Comparison of ENCODE assay signal across 8 cellular contexts in the genomic region with DNA sequence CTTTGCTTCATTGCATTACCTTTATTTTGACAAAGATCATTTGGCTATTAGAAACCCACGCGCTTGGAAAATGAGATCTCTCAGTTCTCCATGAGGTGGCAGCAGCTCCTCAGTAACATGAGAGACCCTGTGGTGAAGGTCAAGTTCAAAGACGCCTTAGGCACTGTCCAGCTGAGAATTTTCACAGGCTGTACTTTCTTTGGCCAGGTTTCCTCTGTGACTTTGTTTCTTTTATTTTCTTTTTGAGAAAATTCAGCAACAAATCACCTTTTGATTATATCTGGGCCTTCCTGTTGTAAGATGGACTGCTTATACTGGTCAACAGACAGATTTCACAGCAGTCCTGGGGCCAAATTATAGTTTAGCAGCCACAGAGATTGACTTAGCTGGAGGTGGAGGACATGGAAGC. TPM values are rescaled to one million over a fixed set of nuclear protein-coding genes. Genes with fewer than 3 reads are reported as not detected.
A peak's percentile ranks its signal among the peaks of the same experiment; 100 is the strongest.
DNase-seq lines count a peak whose midpoint lies in the region; ATAC-seq, FAIRE-seq and TF ChIP-seq lines count a peak whose summit lies in the region.

No MANE protein-coding gene starts in this region.

- H3K9ac ChIP-seq in mammary epithelial cell (ENCODE audit: insufficient read depth, low read length) (no peak overlapping the region), keratinocyte (ENCODE audit: control insufficient read depth, extremely low read depth, insufficient read depth, low read length) (no peak overlapping the region)

- H3K9me3 ChIP-seq in Panc1 (ENCODE audit: control insufficient read depth, insufficient read depth, low read depth, low read length) (no peaks in the 10 kb centered on the region), mammary epithelial cell (replicated peaks; ENCODE audit: insufficient read depth, low read length) (no peaks in the 10 kb centered on the region), keratinocyte (ENCODE audit: control insufficient read depth, low read depth, low read length) (no peaks in the 10 kb centered on the region)

- H3K4me1 Mint-ChIP-seq in stimulated activated naive B cell treated with anti-CD40 and anti-IgM and Interleukin-4, amounts not matched to agents 10 μg/mL and 1 μg/mL and 100 μg/mL, for 72 hours, result no peaks in the 10 kb centered on the region

- TF ChIP-seq CTCF in GM10266 (IDR thresholded peaks at IDR 0.05; ENCODE audit: control insufficient read depth, insufficient read depth, low read depth, missing control alignments), result peak; percentile 72
- TF ChIP-seq CTCF in Panc1 (IDR thresholded peaks at IDR 0.05), result peak; percentile 74
- TF ChIP-seq CTCF in mammary epithelial cell (conservative IDR thresholded peaks at IDR 0.05 in 1 of 2, IDR thresholded peaks at IDR 0.05 in 1 of 2; ENCODE audit: extremely low read depth in 1 of 2, insufficient read depth in 1 of 2, low read depth in 1 of 2, low read length in 2 of 2), result peak; percentile 74 to 77
- peak; percentile 65 to 75 (median 68) for TF ChIP-seq CTCF in keratinocyte (optimal IDR thresholded peaks at IDR 0.05 in 1 of 3, IDR thresholded peaks at IDR 0.05 in 1 of 3, conservative IDR thresholded peaks at IDR 0.05 in 1 of 3; ENCODE audit: extremely low read depth in 1 of 3, insufficient read depth in 2 of 3, low read length in 3 of 3)

- no peaks in the 10 kb centered on the region for H3K27me3 Mint-ChIP-seq in stimulated activated naive B cell treated with anti-CD40 and anti-IgM and Interleukin-4, amounts not matched to agents 10 μg/mL and 1 μg/mL and 100 μg/mL, for 72 hours

- intact Hi-C loops in Panc1 (cut with micrococcal nuclease; ENCODE audit: unreplicated experiment), result loop anchor here (5.0 kb wide), 2 partner anchors 99 to 111 kb away; no protein-coding TSS in a partner anchor
- intact Hi-C loops in mammary epithelial cell (cut with micrococcal nuclease), result loop anchor here (1.0 to 10.0 kb wide), 8 partner anchors 98 to 826 kb away; no protein-coding TSS in a partner anchor

- dilution Hi-C loops in mammary epithelial cell (cut with HindIII; ENCODE audit: low sequenced_read_pairs), result no loop called here
- dilution Hi-C loops in keratinocyte (cut with MboI; ENCODE audit: extremely low pct_ligation_motif_present, low sequenced_read_pairs), result no loop called here

- no peaks in the 10 kb centered on the region for H3K9me3 Mint-ChIP-seq in stimulated activated naive B cell treated with anti-CD40 and anti-IgM and Interleukin-4, amounts not matched to agents 10 μg/mL and 1 μg/mL and 100 μg/mL, for 72 hours

- H3K4me3 ChIP-seq in Panc1 (ENCODE audit: low read depth in 2 of 2, low read length in 2 of 2) (no peak overlapping the region), mammary epithelial cell (replicated peaks in 1 of 3; ENCODE audit: insufficient read depth in 1 of 3, low read depth in 2 of 3, low read length in 3 of 3) (no peak overlapping the region), keratinocyte (ENCODE audit: control insufficient read depth in 2 of 3, extremely low read depth in 1 of 3, insufficient read depth in 2 of 3, low read depth in 1 of 3, low read length in 3 of 3) (no peak overlapping the region)

- in situ Hi-C loops in Panc1 (cut with HindIII; ENCODE audit: low pct_unique_long_range_greater_than_20kb, low sequenced_read_pairs), result no loop called here
- in situ Hi-C loops in mammary epithelial cell (cut with MboI; ENCODE audit: low sequenced_read_pairs in 2 of 2), result loop anchor here (5.0 to 25.0 kb wide), 4 partner anchors 96 to 829 kb away; no protein-coding TSS in a partner anchor

- no peak overlapping the region for H3K27ac Mint-ChIP-seq in stimulated activated naive B cell treated with anti-CD40 and anti-IgM and Interleukin-4, amounts not matched to agents 10 μg/mL and 1 μg/mL and 100 μg/mL, for 72 hours

- H3K27me3 ChIP-seq in Panc1 (ENCODE audit: control insufficient read depth, insufficient read depth, low read length) (no peaks in the 10 kb centered on the region), mammary epithelial cell (ENCODE audit: insufficient read depth, low read length) (no peaks in the 10 kb centered on the region), keratinocyte (ENCODE audit: control insufficient read depth, extremely low read depth, insufficient read depth, low read length) (no peaks in the 10 kb centered on the region)

- peak; percentile 50 to 52 for DNase-seq in AML-193 (lab: John Stamatoyannopoulos, UW)
- DNase-seq in GM10266 (ENCODE audit: extremely low spot score), result peak; percentile 26
- DNase-seq in Panc1 (ENCODE audit: low read depth, low spot score), result peak; percentile 22
- peak; percentile 40 for DNase-seq in mammary epithelial cell
- DNase-seq in keratinocyte (ENCODE audit: low read depth, low spot score), result no peak
- peak; percentile 3 for DNase-seq in stimulated activated naive B cell treated with anti-CD40 and anti-IgM and Interleukin-4, amounts not matched to agents 10 μg/mL and 1 μg/mL and 100 μg/mL, for 72 hours
- DNase-seq in activated effector memory CD4-positive, alpha-beta T cell treated with Interleukin-2 at 50 U/mL for 16 hours, result no peak

- peak; percentile 94 for FAIRE-seq in keratinocyte (lab: Jason Lieb, UNC)

- no peaks in the 10 kb centered on the region for H3K4me1 ChIP-seq in Panc1 (ENCODE audit: control insufficient read depth, insufficient read depth, low read length)
- no peaks in the 10 kb centered on the region for H3K4me1 ChIP-seq in mammary epithelial cell (ENCODE audit: insufficient read depth, low read length)
- H3K4me1 ChIP-seq in keratinocyte (ENCODE audit: control insufficient read depth, extremely low read depth, insufficient read depth, low read length), result no peaks in the 10 kb centered on the region

- H2AFZ ChIP-seq in mammary epithelial cell (ENCODE audit: low read depth, low read length) (no peak overlapping the region), keratinocyte (ENCODE audit: control insufficient read depth, low read length) (no peak overlapping the region)

- H3K36me3 Mint-ChIP-seq in stimulated activated naive B cell treated with anti-CD40 and anti-IgM and Interleukin-4, amounts not matched to agents 10 μg/mL and 1 μg/mL and 100 μg/mL, for 72 hours, result no peaks in the 10 kb centered on the region

- ATAC-seq in HG03039 (IDR thresholded peaks at IDR 0.05; ENCODE audit: unreplicated experiment), result peak; percentile 56
- peak; percentile 70; the same call in 1 of the 2 replicates for ATAC-seq in Panc1
- ATAC-seq in stimulated activated naive B cell treated with anti-CD40 and anti-IgM and Interleukin-4, amounts not matched to agents 10 μg/mL and 1 μg/mL and 100 μg/mL, for 72 hours (replicated peaks), result peak; percentile 68 to 71

- POLR2A ChIA-PET in Panc1 (lab: Charles Lee), result no interaction called here

- BruUV-seq in Panc1 (replicated peaks; lab: Mats Ljungman, UMichigan) (no TSS peak), mammary epithelial cell (replicated peaks; lab: Mats Ljungman, UMichigan) (no TSS peak)

- no peaks in the 10 kb centered on the region for H3K9me1 ChIP-seq in keratinocyte (ENCODE audit: control insufficient read depth, extremely low read depth, insufficient read depth, low read length)

- H3K36me3 ChIP-seq in Panc1 (ENCODE audit: control insufficient read depth, insufficient read depth, low read length) (no peaks in the 10 kb centered on the region), mammary epithelial cell (ENCODE audit: insufficient read depth, low read length) (no peaks in the 10 kb centered on the region), keratinocyte (ENCODE audit: control insufficient read depth in 2 of 2, extremely low read depth in 1 of 2, insufficient read depth in 2 of 2, low read length in 2 of 2) (no peaks in the 10 kb centered on the region)

- WGBS in mammary epithelial cell (ENCODE audit: low coverage, missing lambda C conversion rate), result 11% methylated on average over 3 of the region's 3 CpGs

- CTCF ChIA-PET in Panc1 (lab: Charles Lee), result interaction anchor here (0.7 kb wide), 1 partner anchor 70 kb away, joined by 4 read pairs; no protein-coding TSS in a partner anchor
- CTCF ChIA-PET in mammary epithelial cell (lab: Charles Lee; ENCODE audit: low non-redundant PET), result interaction anchor here (0.6 kb wide), 1 partner anchor 114 kb away, joined by 5 read pairs; no protein-coding TSS in a partner anchor

- H3K27ac ChIP-seq in Panc1 (ENCODE audit: low read length) (no peak overlapping the region), mammary epithelial cell (ENCODE audit: insufficient read depth, low read depth, low read length) (no peak overlapping the region), keratinocyte (ENCODE audit: control insufficient read depth, insufficient read depth, low read length) (no peak overlapping the region)

- H3K79me2 ChIP-seq in mammary epithelial cell (ENCODE audit: insufficient read depth, low read length) (no peaks in the 10 kb centered on the region), keratinocyte (ENCODE audit: control insufficient read depth, insufficient read depth, low read length) (no peaks in the 10 kb centered on the region)

- H3K4me2 ChIP-seq in mammary epithelial cell (ENCODE audit: insufficient read depth, low read depth, low read length), result peak overlapping the region; percentile 3
- no peak overlapping the region for H3K4me2 ChIP-seq in keratinocyte (ENCODE audit: control insufficient read depth, extremely low read depth, insufficient read depth, low read depth, low read length)

- H4K20me1 ChIP-seq in mammary epithelial cell (ENCODE audit: insufficient read depth, low read length) (no peaks in the 10 kb centered on the region), keratinocyte (ENCODE audit: control insufficient read depth, extremely low read depth, insufficient read depth, low read length) (no peaks in the 10 kb centered on the region)

- H3K4me3 Mint-ChIP-seq in stimulated activated naive B cell treated with anti-CD40 and anti-IgM and Interleukin-4, amounts not matched to agents 10 μg/mL and 1 μg/mL and 100 μg/mL, for 72 hours, result no peak overlapping the region

RNA-seq across cellular contexts. Expression of a gene that starts 54.5 kb away (rescaled TPM):
- total RNA-seq in Panc1 (2021; ENCODE audit: unreplicated experiment) (55.4 TPM), mammary epithelial cell (100 to 1,000 TPM in 1 of 2 donors, 10 to 100 TPM in 1; 75.3 to 164 TPM)
- 62.6 TPM for polyA plus RNA-seq in Panc1 (2012; ENCODE audit: insufficient read length)
- polyA plus RNA-seq in mammary epithelial cell (34.8 TPM), keratinocyte (72.6 to 179 TPM (median 94.4 TPM) in 3 replicates)
- polyA minus RNA-seq in mammary epithelial cell (41.3 TPM), keratinocyte (5.0 to 60.1 TPM (median 26.0 TPM) in 3 replicates)
- 137 TPM for polyA plus RNA-seq in keratinocyte (2011; ENCODE audit: low read depth)
- 96.3 and 190 TPM in 2 replicates for polyA plus RNA-seq in keratinocyte (2011; cell fraction: cytosol; rRNA removed)
- 62.0 and 102 TPM in 2 replicates for polyA plus RNA-seq in keratinocyte (2011; cell fraction: nucleus; rRNA removed)
- 107 and 125 TPM in 2 replicates for polyA plus RNA-seq in keratinocyte (2012; ENCODE audit: low replicate concordance)
- 49.7 TPM for polyA minus RNA-seq in keratinocyte (2011; cell fraction: cytosol; rRNA and poly(A)+ RNA removed)
- 23.1 and 49.6 TPM in 2 replicates for polyA minus RNA-seq in keratinocyte (2011; cell fraction: nucleus; rRNA and poly(A)+ RNA removed)

Comparison
In these comparisons a context has a peak if more than half of its experiments do, and no peak if none do; other contexts are left out.
1. DNase-seq: peak in AML-193 (2 of 2), GM10266 (single experiment), Panc1 (single experiment), mammary epithelial cell (single experiment) and stimulated activated naive B cell treated with anti-CD40 and anti-IgM and Interleukin-4, amounts not matched to agents 10 μg/mL and 1 μg/mL and 100 μg/mL, for 72 hours (single experiment); none in keratinocyte (single experiment) and activated effector memory CD4-positive, alpha-beta T cell treated with Interleukin-2 at 50 U/mL for 16 hours (single experiment).
2. Peak in every context shown above with its lines, with median percentiles within 50 percentile points of each other: CTCF ChIP-seq and ATAC-seq.